Comparison of ENCODE assay signal across 29 cellular contexts in genomic region chr11:134337051-134337450, GRCh38.
"Had no signal": no experiment of that assay in that cellular context is flagged by ENCODE, and none has a peak within 500 bp of the region (broad histone marks: within the 10 kb centered on the region; RNA-seq: fewer than 3 reads in every experiment).

No MANE protein-coding gene starts in this region.

- H3K4me1 ChIP-seq: breast epithelium had no signal

- H3K4me3 ChIP-seq: adrenal gland, body of pancreas, breast epithelium had no signal

- H3K27ac ChIP-seq: adrenal gland, body of pancreas, brain microvascular endothelial cell, breast epithelium, VCaP had no signal

- DNase-seq: activated B cell treated with CpG ODN at 0.5 μM for 24 hours; activated CD4-positive, alpha-beta memory T cell treated with anti-CD3 and anti-CD28 coated beads for 36 hours; activated CD4-positive, alpha-beta T cell treated with anti-CD3 and anti-CD28 coated beads for 4 hours; activated CD4-positive, alpha-beta T cell treated with anti-CD3 and anti-CD28 coated beads, Interleukin-2, amount 10 ng/mL, durations not matched to agents 24 days and 14 days; activated CD4-positive, alpha-beta T cell treated with anti-CD3 and anti-CD28 coated beads, Interleukin-2, amount 50 U/mL, for 1 hour; activated CD4-positive, alpha-beta T cell treated with anti-CD3 and anti-CD28 coated beads, Interleukin-2, amount 50 U/mL, for 4 hours; activated CD4-positive, CD25-positive, alpha-beta regulatory T cell treated with anti-CD3 and anti-CD28 coated beads, Interleukin-2, amount 50 U/mL, for 72 hours; activated CD8-positive, alpha-beta memory T cell treated with anti-CD3 and anti-CD28 coated beads, Interleukin-2, amount 50 U/mL, for 4 hours; activated CD8-positive, alpha-beta T cell treated with anti-CD3 and anti-CD28 coated beads for 36 hours; activated effector memory CD4-positive, alpha-beta T cell treated with anti-CD3 and anti-CD28 coated beads, Interleukin-2, amount 50 U/mL, for 16 hours; activated gamma-delta T cell treated with Interleukin-2 at 50 U/mL for 16 hours; activated naive CD4-positive, alpha-beta T cell; activated naive CD4-positive, alpha-beta T cell treated with anti-CD3 and anti-CD28 coated beads for 36 hours; activated naive CD4-positive, alpha-beta T cell treated with anti-CD3 and anti-CD28 coated beads, Interleukin-2, amount 50 U/mL, for 16 hours; activated naive CD8-positive, alpha-beta T cell treated with anti-CD3 and anti-CD28 coated beads for 36 hours; activated T-cell treated with anti-CD3 and anti-CD28 coated beads for 4 hours; activated T-cell treated with anti-CD3 and anti-CD28 coated beads, Interleukin-2, amount 50 U/mL, for 1 hour; activated T-cell treated with anti-CD3 and anti-CD28 coated beads, Interleukin-2, amount 50 U/mL, for 4 hours; activated T-cell treated with anti-CD3 and anti-CD28 coated beads, Interleukin-2, amount 50 U/mL, for 72 hours; adrenal gland; amniotic stem cell; aorta; body of pancreas; brain microvascular endothelial cell; central memory CD4-positive, alpha-beta T cell; T-helper 2 cell; T-helper 9 cell had no signal

- H3K27me3 ChIP-seq: adrenal gland, body of pancreas, breast epithelium had no signal

- H3K9me3 ChIP-seq: adrenal gland, body of pancreas, breast epithelium had no signal

- H3K36me3 ChIP-seq: adrenal gland, brain microvascular endothelial cell, breast epithelium had no signal
